In the genomic region with DNA sequence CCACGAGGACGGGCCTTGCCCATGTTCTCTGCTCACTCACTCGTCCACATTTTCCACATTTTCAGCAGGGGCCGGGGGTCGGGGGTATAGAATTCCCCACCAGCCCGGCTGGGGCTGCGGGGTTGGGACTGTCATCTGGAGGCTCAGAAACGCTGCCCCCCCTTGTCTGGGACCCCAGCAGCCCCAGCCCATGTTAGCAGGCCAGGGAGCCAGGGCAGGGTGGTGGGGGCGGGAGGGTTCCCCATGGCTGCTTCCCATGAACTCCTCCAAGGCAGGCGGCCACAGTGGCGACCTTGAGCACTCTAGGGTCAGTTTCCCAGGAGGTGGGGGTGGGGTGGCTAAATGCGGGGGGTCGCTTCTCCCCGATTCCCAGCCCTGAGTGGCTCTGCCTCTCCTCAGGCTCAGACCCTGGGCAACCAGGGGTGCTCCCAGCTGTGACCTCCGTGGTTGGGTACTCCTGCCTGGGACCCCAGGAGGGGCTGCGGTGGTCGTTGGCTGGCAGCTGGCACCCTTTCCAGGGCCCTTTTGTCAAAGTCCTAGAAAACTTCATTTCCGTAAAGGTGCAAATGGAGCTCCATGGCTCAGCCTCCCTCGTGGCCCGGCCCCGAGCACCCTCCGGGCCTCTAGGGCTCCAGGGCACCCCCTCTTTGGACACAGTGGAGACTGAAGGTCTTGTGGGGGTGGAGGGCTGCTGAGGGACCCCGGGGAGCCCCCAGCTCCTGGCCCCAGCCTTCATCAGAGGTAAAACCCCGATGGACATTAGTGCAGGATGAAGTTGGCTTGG, we compare ENCODE assay signal across 1 cellular context. TPM values are rescaled to one million over a fixed set of nuclear protein-coding genes. Genes with fewer than 3 reads are reported as not detected.
"Had no signal": no experiment of that assay in that cellular context is flagged by ENCODE, and none has a peak within 500 bp of the region (broad histone marks: within the 10 kb centered on the region; RNA-seq: fewer than 3 reads in every experiment).

No MANE protein-coding gene starts in this region.

RNA-seq across cellular contexts. Expression of a gene that starts 1.6 kb away (rescaled TPM):
- polyA plus RNA-seq: naive thymus-derived CD4-positive, alpha-beta T cell had no signal
